8 cellular contexts compared by ENCODE assay signal in the genomic region with DNA sequence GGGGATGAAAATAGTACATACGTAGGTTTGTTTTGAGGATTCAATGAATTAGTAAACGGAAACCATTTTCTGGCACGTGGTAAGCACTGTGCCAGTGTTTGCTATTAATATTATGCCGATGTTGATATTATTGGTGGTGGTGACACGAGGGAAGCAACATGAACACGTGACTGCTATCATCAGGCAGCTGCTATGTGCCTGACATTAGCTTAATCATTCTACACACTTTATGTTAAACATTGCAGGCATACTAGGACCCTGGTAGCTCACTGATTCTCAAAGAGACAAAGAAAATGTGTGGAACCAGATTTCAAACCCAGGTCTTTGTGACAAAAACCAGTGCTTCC. TPM values are rescaled to one million over a fixed set of nuclear protein-coding genes. Genes with fewer than 3 reads are reported as not detected.
DNase-seq lines count a peak whose midpoint lies in the region; ATAC-seq, FAIRE-seq and TF ChIP-seq lines count a peak whose summit lies in the region.

No MANE protein-coding gene starts in this region.

- no peak for ATAC-seq in activated CD8-positive, alpha-beta memory T cell treated with anti-CD3 and anti-CD28 coated beads, Interleukin-2, amount 10 ng/mL, durations not matched to agents 7 days and 5 days
- ATAC-seq in GM18867 (IDR thresholded peaks at IDR 0.05; ENCODE audit: unreplicated experiment) = no peak
- ATAC-seq in GM19328 (IDR thresholded peaks at IDR 0.05; ENCODE audit: unreplicated experiment) = no peak

- FAIRE-seq in kidney (lab: Jason Lieb, UNC) = no peak

- H3K36me3 ChIP-seq in kidney (ENCODE audit: control insufficient read depth in 1 of 2, insufficient read depth in 2 of 2, low read length in 2 of 2) (peaks cover 6 to 11% of the 10 kb centered on the region in 2 donors), tibial artery (peaks cover 7 to 34% (median 20%) of the 10 kb centered on the region in 3 donors)

- no peaks in the 10 kb centered on the region for H3K9me3 ChIP-seq in kidney (ENCODE audit: control insufficient read depth in 1 of 2, low read length in 2 of 2)
- no peaks in the 10 kb centered on the region for H3K9me3 ChIP-seq in tibial artery

- no peaks in the 10 kb centered on the region for H3K27me3 ChIP-seq in tibial artery

- no peak for TF ChIP-seq CTCF in kidney (IDR thresholded peaks at IDR 0.05; ENCODE audit: borderline replicate concordance, extremely low read depth, insufficient read depth)
- TF ChIP-seq CTCF in tibial artery (IDR thresholded peaks at IDR 0.05) = no peak

- H3K4me3 Mint-ChIP-seq in activated CD8-positive, alpha-beta memory T cell treated with anti-CD3 and anti-CD28 coated beads, Interleukin-2, amount 10 ng/mL, durations not matched to agents 7 days and 5 days = peak overlapping the region; percentile 93
- peak overlapping the region; percentile 95 for H3K4me3 Mint-ChIP-seq in activated T-helper 1 cell treated with anti-CD3 and anti-CD28 coated beads, Interleukin-12 subunit alpha, Interleukin-12 subunit beta, Interleukin-2, Interleukin-4 antibody, amounts not matched to agents 30 ng/mL and 10 ng/mL and 1 ng/mL, durations not matched to agents 14 hours and 24 hours and 36 hours

- H3K4me1 Mint-ChIP-seq in activated CD8-positive, alpha-beta memory T cell treated with anti-CD3 and anti-CD28 coated beads, Interleukin-2, amount 10 ng/mL, durations not matched to agents 7 days and 5 days = peaks cover 60% of the 10 kb centered on the region
- peaks cover 63% of the 10 kb centered on the region for H3K4me1 Mint-ChIP-seq in activated T-helper 1 cell treated with anti-CD3 and anti-CD28 coated beads, Interleukin-12 subunit alpha, Interleukin-12 subunit beta, Interleukin-2, Interleukin-4 antibody, amounts not matched to agents 30 ng/mL and 10 ng/mL and 1 ng/mL, durations not matched to agents 14 hours and 24 hours and 36 hours (ENCODE audit: low read depth)

- H3K27ac Mint-ChIP-seq in activated CD8-positive, alpha-beta memory T cell treated with anti-CD3 and anti-CD28 coated beads, Interleukin-2, amount 10 ng/mL, durations not matched to agents 7 days and 5 days = peak overlapping the region; percentile 88
- H3K27ac Mint-ChIP-seq in activated T-helper 1 cell treated with anti-CD3 and anti-CD28 coated beads, Interleukin-12 subunit alpha, Interleukin-12 subunit beta, Interleukin-2, Interleukin-4 antibody, amounts not matched to agents 30 ng/mL and 10 ng/mL and 1 ng/mL, durations not matched to agents 14 hours and 24 hours and 36 hours = peak overlapping the region; percentile 93

- DNase-seq in activated CD8-positive, alpha-beta memory T cell treated with anti-CD3 and anti-CD28 coated beads, Interleukin-2, amount 10 ng/mL, durations not matched to agents 7 days and 5 days = no peak
- DNase-seq in activated CD8-positive, alpha-beta memory T cell treated with anti-CD3 and anti-CD28 coated beads, Interleukin-2, amount 50 U/mL, for 4 hours = no peak
- DNase-seq in activated T-helper 1 cell treated with anti-CD3 and anti-CD28 coated beads, Interleukin-12 subunit alpha, Interleukin-12 subunit beta, Interleukin-2, Interleukin-4 antibody, amounts not matched to agents 30 ng/mL and 10 ng/mL and 1 ng/mL, durations not matched to agents 14 hours and 24 hours and 36 hours (ENCODE audit: low spot score) = no peak
- DNase-seq in kidney (no peak), tibial artery (peak in 1 of 2 donors; percentile 15), A172 (ENCODE audit: low spot score) (no peak)

- peaks cover 13% of the 10 kb centered on the region for H3K36me3 Mint-ChIP-seq in activated CD8-positive, alpha-beta memory T cell treated with anti-CD3 and anti-CD28 coated beads, Interleukin-2, amount 10 ng/mL, durations not matched to agents 7 days and 5 days
- H3K36me3 Mint-ChIP-seq in activated T-helper 1 cell treated with anti-CD3 and anti-CD28 coated beads, Interleukin-12 subunit alpha, Interleukin-12 subunit beta, Interleukin-2, Interleukin-4 antibody, amounts not matched to agents 30 ng/mL and 10 ng/mL and 1 ng/mL, durations not matched to agents 14 hours and 24 hours and 36 hours (ENCODE audit: low read depth) = peaks cover 22% of the 10 kb centered on the region

- CTCF ChIA-PET in activated CD8-positive, alpha-beta memory T cell treated with anti-CD3 and anti-CD28 coated beads, Interleukin-2, amount 10 ng/mL, durations not matched to agents 7 days and 5 days (lab: Charles Lee) = interaction anchor here (0.8 to 5.4 kb wide), 10 partner anchors 9 to 189 kb away, joined by 3 to 48 read pairs (median 10); partner anchors contain the start of genes ASPHD2 and MIAT

- H3K27ac ChIP-seq in kidney (ENCODE audit: low read depth in 2 of 2, low read length in 2 of 2) (peak overlapping the region; percentile 92 to 96), tibial artery (peak overlapping the region; percentile 90 to 97)

- H3K9ac ChIP-seq in kidney (ENCODE audit: low read length in 2 of 2) = peak overlapping the region; percentile 81 to 98

- intact Hi-C loops in activated T-helper 1 cell treated with anti-CD3 and anti-CD28 coated beads, Interleukin-12 subunit alpha, Interleukin-12 subunit beta, Interleukin-2, Interleukin-4 antibody, amounts not matched to agents 30 ng/mL and 10 ng/mL and 1 ng/mL, durations not matched to agents 14 hours and 24 hours and 36 hours (cut with micrococcal nuclease) = loop anchor here (1.0 kb wide), 1 partner anchor 120 kb away; no protein-coding TSS in a partner anchor
- intact Hi-C loops in kidney (cut with DNase I) = no loop called here
- intact Hi-C loops in tibial artery (cut with DNase I; ENCODE audit: low total_unique reads) = loop anchor here (10.0 kb wide), 1 partner anchor 100 kb away; no protein-coding TSS in a partner anchor

- H3K9me3 Mint-ChIP-seq in activated CD8-positive, alpha-beta memory T cell treated with anti-CD3 and anti-CD28 coated beads, Interleukin-2, amount 10 ng/mL, durations not matched to agents 7 days and 5 days (ENCODE audit: low read depth) = no peaks in the 10 kb centered on the region
- no peaks in the 10 kb centered on the region for H3K9me3 Mint-ChIP-seq in activated T-helper 1 cell treated with anti-CD3 and anti-CD28 coated beads, Interleukin-12 subunit alpha, Interleukin-12 subunit beta, Interleukin-2, Interleukin-4 antibody, amounts not matched to agents 30 ng/mL and 10 ng/mL and 1 ng/mL, durations not matched to agents 14 hours and 24 hours and 36 hours

- H3K4me3 ChIP-seq in kidney (ENCODE audit: low read length in 2 of 2) = peak overlapping the region; percentile 81 to 100
- peak overlapping the region; percentile 64 to 94 for H3K4me3 ChIP-seq in tibial artery

- H3K27me3 Mint-ChIP-seq in activated CD8-positive, alpha-beta memory T cell treated with anti-CD3 and anti-CD28 coated beads, Interleukin-2, amount 10 ng/mL, durations not matched to agents 7 days and 5 days = no peaks in the 10 kb centered on the region
- no peaks in the 10 kb centered on the region for H3K27me3 Mint-ChIP-seq in activated T-helper 1 cell treated with anti-CD3 and anti-CD28 coated beads, Interleukin-12 subunit alpha, Interleukin-12 subunit beta, Interleukin-2, Interleukin-4 antibody, amounts not matched to agents 30 ng/mL and 10 ng/mL and 1 ng/mL, durations not matched to agents 14 hours and 24 hours and 36 hours (ENCODE audit: insufficient read depth)

- H3K4me1 ChIP-seq in kidney (ENCODE audit: control insufficient read depth in 1 of 2, insufficient read depth in 1 of 2, low read depth in 1 of 2, low read length in 2 of 2) (peaks cover 5 to 20% of the 10 kb centered on the region in 2 donors), tibial artery (peaks cover 0 to 58% (median 39%) of the 10 kb centered on the region in 4 donors)

RNA-seq across cellular contexts. Expression of gene SRRD, which starts 0.7 kb away (rescaled TPM):
- 10 to 100 TPM; 17.5 to 22.6 TPM for total RNA-seq in activated CD8-positive, alpha-beta memory T cell treated with anti-CD3 and anti-CD28 coated beads, Interleukin-2, amount 10 ng/mL, durations not matched to agents 7 days and 5 days
- total RNA-seq in activated T-helper 1 cell treated with anti-CD3 and anti-CD28 coated beads, Interleukin-12 subunit alpha, Interleukin-12 subunit beta, Interleukin-2, Interleukin-4 antibody, amounts not matched to agents 30 ng/mL and 10 ng/mL and 1 ng/mL, durations not matched to agents 14 hours and 24 hours and 36 hours = 29.2 and 34.8 TPM in 2 replicates
- 22.8 TPM for total RNA-seq in kidney
- polyA plus RNA-seq in kidney (ENCODE audit: insufficient read depth, low read depth, low replicate concordance) = 20.3 TPM
- total RNA-seq in A172 (2014; rRNA removed; shearing (Covaris generic)) = 19.2 and 24.1 TPM in 2 replicates

RNA-seq across cellular contexts. Expression of gene HPS4, which starts 0.8 kb away (rescaled TPM):
- total RNA-seq in activated CD8-positive, alpha-beta memory T cell treated with anti-CD3 and anti-CD28 coated beads, Interleukin-2, amount 10 ng/mL, durations not matched to agents 7 days and 5 days = 10 to 100 TPM; 39.3 to 41.2 TPM
- 43.8 and 44.5 TPM in 2 replicates for total RNA-seq in activated T-helper 1 cell treated with anti-CD3 and anti-CD28 coated beads, Interleukin-12 subunit alpha, Interleukin-12 subunit beta, Interleukin-2, Interleukin-4 antibody, amounts not matched to agents 30 ng/mL and 10 ng/mL and 1 ng/mL, durations not matched to agents 14 hours and 24 hours and 36 hours
- 35.5 TPM for total RNA-seq in kidney
- polyA plus RNA-seq in kidney (ENCODE audit: insufficient read depth, low read depth, low replicate concordance) = 11.9 TPM
- total RNA-seq in A172 (2014; rRNA removed; shearing (Covaris generic)) = 18.4 and 20.4 TPM in 2 replicates

RNA-seq across cellular contexts. Expression of gene TFIP11, which starts 27.9 kb away (rescaled TPM):
- 10 to 100 TPM; 58.0 to 64.8 TPM for total RNA-seq in activated CD8-positive, alpha-beta memory T cell treated with anti-CD3 and anti-CD28 coated beads, Interleukin-2, amount 10 ng/mL, durations not matched to agents 7 days and 5 days
- 57.2 and 58.1 TPM in 2 replicates for total RNA-seq in activated T-helper 1 cell treated with anti-CD3 and anti-CD28 coated beads, Interleukin-12 subunit alpha, Interleukin-12 subunit beta, Interleukin-2, Interleukin-4 antibody, amounts not matched to agents 30 ng/mL and 10 ng/mL and 1 ng/mL, durations not matched to agents 14 hours and 24 hours and 36 hours
- total RNA-seq in kidney = 34.2 TPM
- polyA plus RNA-seq in kidney (ENCODE audit: insufficient read depth, low read depth, low replicate concordance) = 26.7 TPM
- 21.1 and 23.1 TPM in 2 replicates for total RNA-seq in A172 (2014; rRNA removed; shearing (Covaris generic))

RNA-seq across cellular contexts. Expression of gene ASPHD2, which starts 55.3 kb away (rescaled TPM):
- 10 to 100 TPM; 15.3 to 17.0 TPM for total RNA-seq in activated CD8-positive, alpha-beta memory T cell treated with anti-CD3 and anti-CD28 coated beads, Interleukin-2, amount 10 ng/mL, durations not matched to agents 7 days and 5 days
- total RNA-seq in activated T-helper 1 cell treated with anti-CD3 and anti-CD28 coated beads, Interleukin-12 subunit alpha, Interleukin-12 subunit beta, Interleukin-2, Interleukin-4 antibody, amounts not matched to agents 30 ng/mL and 10 ng/mL and 1 ng/mL, durations not matched to agents 14 hours and 24 hours and 36 hours = 23.4 and 23.5 TPM in 2 replicates
- 4.5 TPM for total RNA-seq in kidney
- 3.3 TPM for polyA plus RNA-seq in kidney (ENCODE audit: insufficient read depth, low read depth, low replicate concordance)
- 4.0 and 4.5 TPM in 2 replicates for total RNA-seq in A172 (2014; rRNA removed; shearing (Covaris generic))
